Comparison of ENCODE assay signal across 1 cellular context in the genomic region with DNA sequence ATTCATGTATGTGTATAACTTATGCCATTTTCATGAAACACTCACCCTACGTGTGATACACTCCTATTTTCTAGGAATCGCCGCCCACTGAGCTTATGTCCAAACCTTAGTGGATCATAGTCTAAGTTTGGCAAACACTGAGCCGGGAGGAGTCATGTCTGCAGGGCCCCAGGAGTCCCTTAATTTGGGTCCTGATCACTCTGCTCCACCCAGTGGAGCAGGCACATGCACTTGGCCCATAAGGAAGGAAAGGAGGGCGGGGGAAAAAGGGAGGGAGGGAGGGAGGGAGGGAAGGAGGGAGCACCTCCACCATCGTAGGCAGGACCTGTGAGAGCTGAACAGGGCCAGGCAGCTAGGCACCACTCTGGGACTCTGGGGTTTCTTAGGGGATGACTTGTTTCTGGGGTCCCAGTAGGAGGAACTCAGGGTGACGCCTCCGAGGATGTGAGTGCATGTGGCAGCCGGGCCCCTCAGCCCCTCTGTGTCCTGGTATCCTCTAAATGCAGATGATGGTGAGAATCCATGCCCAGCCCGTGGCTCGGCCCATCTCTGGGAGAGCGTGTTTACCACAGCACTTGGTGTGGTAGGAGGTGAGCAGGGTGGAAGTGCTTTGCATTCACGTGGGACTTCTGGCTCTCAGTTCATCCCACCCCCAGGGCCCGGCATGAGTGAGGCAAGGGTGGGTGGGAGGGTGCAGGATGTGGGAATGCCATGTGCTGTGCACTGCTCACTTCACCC.
TF ChIP-seq lines count a peak whose summit lies in the region.

No MANE protein-coding gene starts in this region.

TF ChIP-seq in K562, 482 proteins besides CTCF, POLR2A, EP300 and RAD21 (continued from another document):
- TF ChIP-seq, protein P1, sequence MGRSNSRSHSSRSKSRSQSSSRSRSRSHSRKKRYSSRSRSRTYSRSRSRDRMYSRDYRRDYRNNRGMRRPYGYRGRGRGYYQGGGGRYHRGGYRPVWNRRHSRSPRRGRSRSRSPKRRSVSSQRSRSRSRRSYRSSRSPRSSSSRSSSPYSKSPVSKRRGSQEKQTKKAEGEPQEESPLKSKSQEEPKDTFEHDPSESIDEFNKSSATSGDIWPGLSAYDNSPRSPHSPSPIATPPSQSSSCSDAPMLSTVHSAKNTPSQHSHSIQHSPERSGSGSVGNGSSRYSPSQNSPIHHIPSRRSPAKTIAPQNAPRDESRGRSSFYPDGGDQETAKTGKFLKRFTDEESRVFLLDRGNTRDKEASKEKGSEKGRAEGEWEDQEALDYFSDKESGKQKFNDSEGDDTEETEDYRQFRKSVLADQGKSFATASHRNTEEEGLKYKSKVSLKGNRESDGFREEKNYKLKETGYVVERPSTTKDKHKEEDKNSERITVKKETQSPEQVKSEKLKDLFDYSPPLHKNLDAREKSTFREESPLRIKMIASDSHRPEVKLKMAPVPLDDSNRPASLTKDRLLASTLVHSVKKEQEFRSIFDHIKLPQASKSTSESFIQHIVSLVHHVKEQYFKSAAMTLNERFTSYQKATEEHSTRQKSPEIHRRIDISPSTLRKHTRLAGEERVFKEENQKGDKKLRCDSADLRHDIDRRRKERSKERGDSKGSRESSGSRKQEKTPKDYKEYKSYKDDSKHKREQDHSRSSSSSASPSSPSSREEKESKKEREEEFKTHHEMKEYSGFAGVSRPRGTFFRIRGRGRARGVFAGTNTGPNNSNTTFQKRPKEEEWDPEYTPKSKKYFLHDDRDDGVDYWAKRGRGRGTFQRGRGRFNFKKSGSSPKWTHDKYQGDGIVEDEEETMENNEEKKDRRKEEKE (IDR thresholded peaks at IDR 0.05; ENCODE audit: borderline replicate concordance in 1 of 2, control insufficient read depth in 1 of 2, low read depth in 2 of 2, low read length in 1 of 2), result no peak
